Comparison of ENCODE assay signal across 7 cellular contexts in genomic region chr1:235160395-235160964, GRCh38. TPM values are rescaled to one million over a fixed set of nuclear protein-coding genes. Genes with fewer than 3 reads are reported as not detected.
DNase-seq lines count a peak whose midpoint lies in the region; ATAC-seq and TF ChIP-seq lines count a peak whose summit lies in the region.

No MANE protein-coding gene starts in this region.

- H4K20me1 ChIP-seq in Karpas-422 (ENCODE audit: insufficient read depth, low read depth, low read length), result no peaks in the 10 kb centered on the region

- H3K4me3 ChIP-seq in Karpas-422 (ENCODE audit: low read length), result peak overlapping the region; percentile 88
- H3K4me3 ChIP-seq in left ventricle myocardium inferior, result peak overlapping the region; percentile 84
- H3K4me3 ChIP-seq in skeletal muscle cell (ENCODE audit: low read depth, low read length), result peak overlapping the region; percentile 83

- no peaks in the 10 kb centered on the region for H3K9me2 ChIP-seq in Karpas-422 (replicated peaks; ENCODE audit: insufficient read depth, low read length)

- peak; percentile 75 for DNase-seq in Karpas-422
- DNase-seq in left ventricle myocardium inferior, result no peak
- DNase-seq in skeletal muscle cell (ENCODE audit: low read depth), result peak; percentile 13
- DNase-seq in NCI-H1105 (lab: John Stamatoyannopoulos, UW), result no peak

- intact Hi-C loops in left ventricle myocardium inferior (cut with micrococcal nuclease), result no loop called here

- H2AFZ ChIP-seq in Karpas-422 (ENCODE audit: low read length), result peak overlapping the region; percentile 53

- H3K27me3 Mint-ChIP-seq in activated T-helper 17 cell treated with anti-CD3 and anti-CD28 coated beads, Interleukin-2, amount 50 U/mL, for 72 hours, result no peaks in the 10 kb centered on the region

- TF ChIP-seq CTCF in GM12872 (IDR thresholded peaks at IDR 0.05; ENCODE audit: insufficient read depth, low read depth, low read length), result peak; percentile 5; the same call in 1 of the 3 replicates
- TF ChIP-seq CTCF in left ventricle myocardium inferior (IDR thresholded peaks at IDR 0.05; ENCODE audit: borderline replicate concordance), result no peak

- no peak overlapping the region for H3K4me3 Mint-ChIP-seq in activated T-helper 17 cell treated with anti-CD3 and anti-CD28 coated beads, Interleukin-2, amount 50 U/mL, for 72 hours

- ATAC-seq in GM21576 (IDR thresholded peaks at IDR 0.05; ENCODE audit: unreplicated experiment), result peak; percentile 28
- peak; percentile 62 for ATAC-seq in activated T-helper 17 cell treated with anti-CD3 and anti-CD28 coated beads, Interleukin-2, amount 50 U/mL, for 72 hours (replicated peaks)

- peak overlapping the region; percentile 93 for H3K4me2 ChIP-seq in Karpas-422 (ENCODE audit: low read depth, low read length, poor library complexity, severe bottlenecking)

- H3K4me1 ChIP-seq in Karpas-422 (ENCODE audit: low read length), result peaks cover 18% of the 10 kb centered on the region
- H3K4me1 ChIP-seq in left ventricle myocardium inferior, result peaks cover 51% of the 10 kb centered on the region

- H3K27me3 ChIP-seq in Karpas-422 (ENCODE audit: low read length) (no peaks in the 10 kb centered on the region), left ventricle myocardium inferior (ENCODE audit: low read depth) (no peaks in the 10 kb centered on the region)

- no peaks in the 10 kb centered on the region for H3K36me3 Mint-ChIP-seq in activated T-helper 17 cell treated with anti-CD3 and anti-CD28 coated beads, Interleukin-2, amount 50 U/mL, for 72 hours (ENCODE audit: low read depth)

- peaks cover 50% of the 10 kb centered on the region for H3K79me2 ChIP-seq in Karpas-422 (ENCODE audit: low read length)

- H3K9me3 Mint-ChIP-seq in activated T-helper 17 cell treated with anti-CD3 and anti-CD28 coated beads, Interleukin-2, amount 50 U/mL, for 72 hours, result no peaks in the 10 kb centered on the region

- H3K27ac ChIP-seq in Karpas-422 (ENCODE audit: low read length), result peak overlapping the region; percentile 41
- H3K27ac ChIP-seq in left ventricle myocardium inferior (replicated peaks), result peak overlapping the region; percentile 92

- H3K27ac Mint-ChIP-seq in activated T-helper 17 cell treated with anti-CD3 and anti-CD28 coated beads, Interleukin-2, amount 50 U/mL, for 72 hours, result peak overlapping the region; percentile 98

- H3K4me1 Mint-ChIP-seq in activated T-helper 17 cell treated with anti-CD3 and anti-CD28 coated beads, Interleukin-2, amount 50 U/mL, for 72 hours, result peaks cover 9% of the 10 kb centered on the region

- peaks cover 17% of the 10 kb centered on the region; the same call in 1 of the 2 replicates for H3K36me3 ChIP-seq in Karpas-422 (ENCODE audit: insufficient read depth, low read length)
- H3K36me3 ChIP-seq in left ventricle myocardium inferior, result peaks cover 39% of the 10 kb centered on the region

- H3K9me3 ChIP-seq in Karpas-422 (ENCODE audit: low read length), result no peaks in the 10 kb centered on the region
- no peaks in the 10 kb centered on the region for H3K9me3 ChIP-seq in left ventricle myocardium inferior (replicated peaks)

- peak overlapping the region; percentile 79 for H3K9ac ChIP-seq in Karpas-422 (ENCODE audit: low read length)

RNA-seq across cellular contexts. Expression of gene RBM34, which starts 0.6 kb away (rescaled TPM):
- 39.3 and 45.1 TPM in 2 replicates for total RNA-seq in Karpas-422 (2014; rRNA removed; shearing (Covaris generic); ENCODE audit: low replicate concordance)
- total RNA-seq in activated T-helper 17 cell treated with anti-CD3 and anti-CD28 coated beads, Interleukin-2, amount 50 U/mL, for 72 hours, result 100 to 1,000 TPM; 114 to 122 TPM
- total RNA-seq in left ventricle myocardium inferior, result 55.6 TPM

RNA-seq across cellular contexts. Expression of gene TOMM20, which starts 31.8 kb away (rescaled TPM):
- 60.0 and 113 TPM in 2 replicates for total RNA-seq in Karpas-422 (2014; rRNA removed; shearing (Covaris generic); ENCODE audit: low replicate concordance)
- 100 to 1,000 TPM; 110 to 117 TPM for total RNA-seq in activated T-helper 17 cell treated with anti-CD3 and anti-CD28 coated beads, Interleukin-2, amount 50 U/mL, for 72 hours
- 84.1 TPM for total RNA-seq in left ventricle myocardium inferior

Comparison
In these comparisons a context has a peak if more than half of its experiments do, and no peak if none do; other contexts are left out.
1. DNase-seq: peak in Karpas-422 (single experiment) and skeletal muscle cell (single experiment); none in left ventricle myocardium inferior (single experiment) and NCI-H1105 (single experiment).
2. Peak in every context shown above with its lines, with median percentiles within 50 percentile points of each other: H3K4me3 ChIP-seq.